In genomic region chr3:123621510-123622189, GRCh38 we compare ENCODE assay signal across 20 cellular contexts. TPM values are rescaled to one million over a fixed set of nuclear protein-coding genes. Genes with fewer than 3 reads are reported as not detected.
DNase-seq lines count a peak whose midpoint lies in the region; ATAC-seq and TF ChIP-seq lines count a peak whose summit lies in the region.
"Had no signal": no experiment of that assay in that cellular context is flagged by ENCODE, and none has a peak within 500 bp of the region (broad histone marks: within the 10 kb centered on the region; RNA-seq: fewer than 3 reads in every experiment).

No MANE protein-coding gene starts in this region.

- H3K27ac Mint-ChIP-seq in chondrocyte (ENCODE audit: unreplicated experiment), result peak overlapping the region; percentile 78
- H3K27ac Mint-ChIP-seq in activated naive CD4-positive, alpha-beta T cell treated with anti-CD3 and anti-CD28 coated beads for 36 hours, result no peak overlapping the region
- H3K27ac Mint-ChIP-seq: activated naive CD8-positive, alpha-beta T cell; CD8-positive, alpha-beta T cell; natural killer cell; progenitor cell of endocrine pancreas had no signal

- H3K36me3 ChIP-seq in IMR-90 (ENCODE audit: control insufficient read depth, insufficient read depth, low read length) (peaks cover 63% of the 10 kb centered on the region), mesenchymal stem cell (ENCODE audit: control insufficient read depth in 1 of 2, insufficient read depth in 2 of 2, low read depth in 1 of 2, low read length in 2 of 2) (peaks cover 55 to 62% of the 10 kb centered on the region in 2 experiments), neuronal stem cell (replicated peaks in 1 of 2; ENCODE audit: control insufficient read depth in 2 of 2, insufficient read depth in 2 of 2, low read length in 2 of 2) (peaks cover 23 to 39% of the 10 kb centered on the region in 2 donors), colonic mucosa (no peaks in the 10 kb centered on the region)

- no peaks in the 10 kb centered on the region for H3K9me3 ChIP-seq in IMR-90 (ENCODE audit: control insufficient read depth, insufficient read depth, low read length)
- H3K9me3 ChIP-seq in mesenchymal stem cell (ENCODE audit: control insufficient read depth, low read length), result no peaks in the 10 kb centered on the region
- peaks cover 0 to 2% of the 10 kb centered on the region in 2 donors for H3K9me3 ChIP-seq in neuronal stem cell (replicated peaks in 1 of 2; ENCODE audit: control insufficient read depth in 2 of 2, insufficient read depth in 1 of 2, low read depth in 1 of 2, low read length in 2 of 2)
- H3K9me3 ChIP-seq in colonic mucosa, result no peaks in the 10 kb centered on the region
- H3K9me3 ChIP-seq: spleen had no signal

- no peak overlapping the region for H3K4me3 Mint-ChIP-seq in chondrocyte (ENCODE audit: unreplicated experiment)
- no peak overlapping the region for H3K4me3 Mint-ChIP-seq in activated naive CD4-positive, alpha-beta T cell treated with anti-CD3 and anti-CD28 coated beads for 36 hours
- H3K4me3 Mint-ChIP-seq: activated naive CD8-positive, alpha-beta T cell; CD8-positive, alpha-beta T cell; natural killer cell had no signal

- BruUV-seq in IMR-90 (replicated peaks; lab: Mats Ljungman, UMichigan), result no TSS peak

- H3K27ac ChIP-seq in IMR-90 (ENCODE audit: insufficient read depth, low read length) (peak overlapping the region; percentile 76), mesenchymal stem cell (ENCODE audit: low read length, poor library complexity, severe bottlenecking) (no peak overlapping the region), substantia nigra (ENCODE audit: low read depth, low read length, poor library complexity, severe bottlenecking) (peak overlapping the region; percentile 96), neuronal stem cell (replicated peaks; ENCODE audit: low read length) (no peak overlapping the region), colonic mucosa (no peak overlapping the region)
- H3K27ac ChIP-seq: GM23248 had no signal

- POLR2A ChIA-PET in IMR-90 (lab: Charles Lee; ENCODE audit: unreplicated experiment), result no interaction called here

- H3K4me1 ChIP-seq in IMR-90 (ENCODE audit: control insufficient read depth, insufficient read depth, low read length) (peaks cover 42% of the 10 kb centered on the region), mesenchymal stem cell (ENCODE audit: control insufficient read depth, insufficient read depth, low read depth, low read length) (peaks cover 17% of the 10 kb centered on the region), neuronal stem cell (ENCODE audit: control insufficient read depth in 2 of 2, insufficient read depth in 1 of 2, low read depth in 1 of 2, low read length in 2 of 2) (peaks cover 0 to 11% of the 10 kb centered on the region in 2 donors), colonic mucosa (no peaks in the 10 kb centered on the region)

- H3K4me3 ChIP-seq in IMR-90 (ENCODE audit: insufficient read depth, low read depth, low read length), result no peak overlapping the region
- H3K4me3 ChIP-seq in mesenchymal stem cell (ENCODE audit: insufficient read depth in 1 of 2, low read depth in 1 of 2, low read length in 2 of 2), result no peak overlapping the region
- peak overlapping the region in 1 of 2 donors; percentile 6 for H3K4me3 ChIP-seq in neuronal stem cell (ENCODE audit: low read length in 2 of 2)
- H3K4me3 ChIP-seq in colonic mucosa, result no peak overlapping the region
- H3K4me3 ChIP-seq: GM23248, lung, spleen had no signal

- H2BK12ac ChIP-seq in mesenchymal stem cell (ENCODE audit: low read length in 2 of 2) (peak overlapping the region; percentile 8 to 18), neuronal stem cell (ENCODE audit: low read length) (no peak overlapping the region)

- in situ Hi-C loops in IMR-90 (cut with MboI; ENCODE audit: low sequenced_read_pairs), result no loop called here

- peak overlapping the region; percentile 86 for H3K4ac ChIP-seq in IMR-90 (ENCODE audit: low read depth, low read length)
- H3K4ac ChIP-seq in mesenchymal stem cell (ENCODE audit: low read depth in 1 of 2, low read length in 2 of 2), result peak overlapping the region in 1 of 2 experiments; percentile 3
- H3K4ac ChIP-seq in neuronal stem cell (ENCODE audit: low read length), result no peak overlapping the region

- peak overlapping the region; percentile 79; the same call in 2 of the 3 replicates for H2BK15ac ChIP-seq in IMR-90 (ENCODE audit: low read depth, low read length)
- H2BK15ac ChIP-seq in mesenchymal stem cell (ENCODE audit: low read depth, poor library complexity, severe bottlenecking), result peak overlapping the region; percentile 63
- no peak overlapping the region for H2BK15ac ChIP-seq in neuronal stem cell (ENCODE audit: low read length)

- dilution Hi-C loops in IMR-90 (cut with HindIII; ENCODE audit: low sequenced_read_pairs, unreplicated experiment), result no loop called here

- H3K9me1 ChIP-seq in IMR-90 (ENCODE audit: insufficient read depth, low read length), result peaks cover 29% of the 10 kb centered on the region

- peaks cover 23 to 67% of the 10 kb centered on the region in 2 experiments; a peak in 3 of 4 replicates for H3K79me1 ChIP-seq in IMR-90 (ENCODE audit: low read depth in 1 of 2, low read length in 2 of 2)
- peaks cover 31% of the 10 kb centered on the region for H3K79me1 ChIP-seq in mesenchymal stem cell (replicated peaks; ENCODE audit: low read length, poor library complexity, severe bottlenecking)
- H3K79me1 ChIP-seq in neuronal stem cell (ENCODE audit: low read depth, low read length), result no peaks in the 10 kb centered on the region

- H3K14ac ChIP-seq in IMR-90 (replicated peaks; ENCODE audit: low read depth, low read length) (peak overlapping the region; percentile 93), mesenchymal stem cell (ENCODE audit: low read length in 2 of 2) (peak overlapping the region in 1 of 2 experiments; percentile 37), neuronal stem cell (ENCODE audit: low read length) (no peak overlapping the region)

- H3K56ac ChIP-seq in IMR-90 (ENCODE audit: extremely low read depth, insufficient read depth, low read length), result 0 out of 2 replicates have a peak overlapping the region, but pooled peaks have one; percentile 40

- H4K8ac ChIP-seq in IMR-90 (ENCODE audit: low read depth in 2 of 2, low read length in 2 of 2), result peak overlapping the region; percentile 8 to 83
- H4K8ac ChIP-seq in mesenchymal stem cell (ENCODE audit: low read length), result peak overlapping the region; percentile 64
- no peak overlapping the region for H4K8ac ChIP-seq in neuronal stem cell (ENCODE audit: low read depth, low read length)

- WGBS in IMR-90 (ENCODE audit: extremely low coverage in 2 of 2, insufficient read length in 1 of 2), 2 experiments, result 87% methylated on average over 3 of the region's 11 CpGs; no CpG with 5 or more reads in 1 of the 2 experiments
- WGBS in mesenchymal stem cell, result 98% methylated on average over 11 of the region's 11 CpGs
- WGBS in neuronal stem cell (ENCODE audit: extremely low coverage in 2 of 2, insufficient read length in 2 of 2, insufficient replicate concordance in 1 of 2), 2 donors, result no CpG with 5 or more reads among the region's 11 CpGs

- H2AFZ ChIP-seq in IMR-90 (replicated peaks; ENCODE audit: low read length, poor library complexity) (no peak overlapping the region), mesenchymal stem cell (ENCODE audit: low read depth, low read length) (no peak overlapping the region), neuronal stem cell (ENCODE audit: low read length) (no peak overlapping the region)
- H2AFZ ChIP-seq: GM23248 had no signal

- H2AK5ac ChIP-seq in IMR-90 (ENCODE audit: low read depth, low read length) (peak overlapping the region; percentile 90), mesenchymal stem cell (ENCODE audit: low read length, severe bottlenecking) (no peak overlapping the region), neuronal stem cell (ENCODE audit: low read depth, low read length) (no peak overlapping the region)

- TF ChIP-seq RAD21 in IMR-90 (IDR thresholded peaks at IDR 0.05; ENCODE audit: low read length), result no peak

- peak overlapping the region; percentile 18 for H3K9ac ChIP-seq in IMR-90 (ENCODE audit: low read depth, low read length)
- H3K9ac ChIP-seq in mesenchymal stem cell (ENCODE audit: low read length), result no peak overlapping the region
- H3K9ac ChIP-seq in neuronal stem cell (ENCODE audit: low read depth, low read length, poor library complexity), result no peak overlapping the region
- no peak overlapping the region for H3K9ac ChIP-seq in colonic mucosa (ENCODE audit: low read depth in 2 of 2, low read length in 2 of 2)
- H3K9ac ChIP-seq: GM23248 had no signal

- peaks cover 31% of the 10 kb centered on the region for H4K20me1 ChIP-seq in IMR-90 (ENCODE audit: insufficient read depth, low read length)

- peak overlapping the region; percentile 33 for H4K5ac ChIP-seq in IMR-90 (ENCODE audit: low read depth, low read length)

- H3K4me1 Mint-ChIP-seq in chondrocyte (ENCODE audit: low read depth), result peaks cover 84% of the 10 kb centered on the region
- no peaks in the 10 kb centered on the region for H3K4me1 Mint-ChIP-seq in activated naive CD4-positive, alpha-beta T cell treated with anti-CD3 and anti-CD28 coated beads for 36 hours (ENCODE audit: low read depth)
- H3K4me1 Mint-ChIP-seq: natural killer cell had no signal

- H3K36me3 Mint-ChIP-seq in chondrocyte (ENCODE audit: low read depth), result peaks cover 45% of the 10 kb centered on the region
- H3K36me3 Mint-ChIP-seq in activated naive CD4-positive, alpha-beta T cell treated with anti-CD3 and anti-CD28 coated beads for 36 hours (ENCODE audit: low read depth), result no peaks in the 10 kb centered on the region
- H3K36me3 Mint-ChIP-seq: activated naive CD8-positive, alpha-beta T cell; CD8-positive, alpha-beta T cell; natural killer cell had no signal

- H4K91ac ChIP-seq in IMR-90 (ENCODE audit: insufficient read depth, low read depth, low read length) (peak overlapping the region; percentile 89), mesenchymal stem cell (ENCODE audit: low read length) (peak overlapping the region; percentile 76), neuronal stem cell (ENCODE audit: low read depth, low read length, poor library complexity) (no peak overlapping the region)

- H2AK9ac ChIP-seq in IMR-90 (replicated peaks; ENCODE audit: low read depth, low read length, poor library complexity), result peak overlapping the region; percentile 35

- peak overlapping the region; percentile 92 for H2BK120ac ChIP-seq in IMR-90 (ENCODE audit: low read depth, low read length)
- peak overlapping the region; percentile 29 for H2BK120ac ChIP-seq in mesenchymal stem cell (ENCODE audit: low read depth, low read length)
- H2BK120ac ChIP-seq in neuronal stem cell (ENCODE audit: low read depth, low read length), result no peak overlapping the region

- H3K18ac ChIP-seq in IMR-90 (ENCODE audit: low read depth, low read length), result peak overlapping the region; percentile 4
- peak overlapping the region; percentile 7 to 25 for H3K18ac ChIP-seq in mesenchymal stem cell (ENCODE audit: low read depth in 1 of 2, low read length in 2 of 2)
- no peak overlapping the region for H3K18ac ChIP-seq in neuronal stem cell (ENCODE audit: low read length)

- H3K4me2 ChIP-seq in IMR-90 (ENCODE audit: low read depth, low read length) (no peak overlapping the region), mesenchymal stem cell (ENCODE audit: low read length, poor library complexity, severe bottlenecking) (no peak overlapping the region), neuronal stem cell (ENCODE audit: insufficient read depth, low read length, poor library complexity, severe bottlenecking) (no peak overlapping the region)

- no peak for ATAC-seq in IMR-90 (ENCODE audit: low read depth)
- ATAC-seq: CD8-positive, alpha-beta T cell; natural killer cell had no signal

- no peaks in the 10 kb centered on the region for H3K9me3 Mint-ChIP-seq in chondrocyte (ENCODE audit: low read depth)
- no peaks in the 10 kb centered on the region for H3K9me3 Mint-ChIP-seq in activated naive CD4-positive, alpha-beta T cell treated with anti-CD3 and anti-CD28 coated beads for 36 hours
- H3K9me3 Mint-ChIP-seq: CD8-positive, alpha-beta T cell; natural killer cell had no signal

- no peak for TF ChIP-seq CTCF in IMR-90 (conservative IDR thresholded peaks at IDR 0.05; ENCODE audit: low read depth, low read length)
- no peak for TF ChIP-seq CTCF in chondrocyte (IDR thresholded peaks at IDR 0.05)
- TF ChIP-seq CTCF in colonic mucosa (IDR thresholded peaks at IDR 0.05), result no peak

- peak overlapping the region; percentile 63 for H3K23ac ChIP-seq in IMR-90 (ENCODE audit: low read depth, low read length)
- H3K23ac ChIP-seq in mesenchymal stem cell (ENCODE audit: low read length in 2 of 2), result no peak overlapping the region
- H3K23ac ChIP-seq in neuronal stem cell (ENCODE audit: low read depth, low read length, poor library complexity), result no peak overlapping the region

- H2BK5ac ChIP-seq in IMR-90 (ENCODE audit: low read depth, low read length, poor library complexity, severe bottlenecking), result peak overlapping the region; percentile 71
- H2BK5ac ChIP-seq in mesenchymal stem cell (ENCODE audit: low read depth, low read length, poor library complexity, severe bottlenecking), result no peak overlapping the region
- no peak overlapping the region for H2BK5ac ChIP-seq in neuronal stem cell (ENCODE audit: low read length)

- TF ChIP-seq POLR2A in IMR-90 (IDR thresholded peaks at IDR 0.05; ENCODE audit: low read depth, low read length), result no peak

- no peak for DNase-seq in IMR-90
- DNase-seq in chondrocyte (ENCODE audit: low spot score), result no peak
- no peak for DNase-seq in mesenchymal stem cell
- DNase-seq in substantia nigra (lab: John Stamatoyannopoulos, UW), result no peak
- DNase-seq in GDM1 (lab: John Stamatoyannopoulos, UW), result no peak
- no peak for DNase-seq in neuronal stem cell (ENCODE audit: low spot score)
- DNase-seq in colonic mucosa, result no peak
- no peak for DNase-seq in activated naive CD4-positive, alpha-beta T cell treated with anti-CD3 and anti-CD28 coated beads for 36 hours
- DNase-seq: activated T-cell treated with anti-CD3 and anti-CD28 coated beads, Interleukin-2, amount 50 U/mL, for 1 hour; CD8-positive, alpha-beta T cell; DND-41; GM23248; natural killer cell; NK-92 treated with Interleukin-12 subunit alpha and Interleukin-12 subunit beta, amount 100 ng/mL, for 24 hours; RPMI8226; spleen; SW 1271 had no signal

- H3K27me3 ChIP-seq in IMR-90 (ENCODE audit: control insufficient read depth, insufficient read depth, low read length) (no peaks in the 10 kb centered on the region), mesenchymal stem cell (ENCODE audit: control insufficient read depth in 1 of 2, insufficient read depth in 1 of 2, low read length in 2 of 2) (no peaks in the 10 kb centered on the region), neuronal stem cell (ENCODE audit: control insufficient read depth in 3 of 3, insufficient read depth in 3 of 3, low read depth in 1 of 3, low read length in 3 of 3) (no peaks in the 10 kb centered on the region), colonic mucosa (no peaks in the 10 kb centered on the region)
- H3K27me3 ChIP-seq: spleen had no signal

- H2BK20ac ChIP-seq in IMR-90 (ENCODE audit: low read depth, low read length), result peak overlapping the region; percentile 78

- intact Hi-C loops in IMR-90 (cut with micrococcal nuclease) (no loop called here), colonic mucosa (cut with DNase I) (no loop called here)
- intact Hi-C loops in activated naive CD4-positive, alpha-beta T cell treated with anti-CD3 and anti-CD28 coated beads for 36 hours (cut with micrococcal nuclease), result no loop called here

- H3K27me3 Mint-ChIP-seq in chondrocyte (ENCODE audit: low read depth), result no peaks in the 10 kb centered on the region
- H3K27me3 Mint-ChIP-seq in activated naive CD4-positive, alpha-beta T cell treated with anti-CD3 and anti-CD28 coated beads for 36 hours (ENCODE audit: low read depth), result no peaks in the 10 kb centered on the region
- H3K27me3 Mint-ChIP-seq: activated naive CD8-positive, alpha-beta T cell; progenitor cell of endocrine pancreas had no signal

- CTCF ChIA-PET in IMR-90 (lab: Yijun Ruan, JAX), result no interaction called here
- CTCF ChIA-PET in activated naive CD4-positive, alpha-beta T cell treated with anti-CD3 and anti-CD28 coated beads for 36 hours (lab: Charles Lee), result interaction anchor here (1.6 kb wide), 1 partner anchor 31 kb away, joined by 5 read pairs; no protein-coding TSS in a partner anchor

RNA-seq across cellular contexts. Expression of gene HACD2, which starts 36.8 kb away (rescaled TPM):
- total RNA-seq in IMR-90 (2012; rRNA removed) (22.6 and 35.8 TPM in 2 replicates), chondrocyte (78.4 to 106 TPM (median 79.0 TPM) in 3 replicates), colonic mucosa (10 to 100 TPM; 60.3 to 61.2 TPM)
- 18.6 and 21.5 TPM in 2 replicates for polyA plus RNA-seq in IMR-90 (2012; rRNA removed)
- 4.9 TPM in 2 replicates for polyA plus RNA-seq in IMR-90 (2012; cell fraction: cytosol; rRNA removed)
- polyA plus RNA-seq in IMR-90 (2012; cell fraction: nucleus; rRNA removed; ENCODE audit: low replicate concordance), result 3.4 and 15.4 TPM in 2 replicates
- polyA plus RNA-seq in mesenchymal stem cell (2013, experiment 1 of 2), result 13.5 TPM
- polyA plus RNA-seq in mesenchymal stem cell (2013, experiment 2 of 2), result 14.5 TPM
- polyA plus RNA-seq in neuronal stem cell (2013, experiment 1 of 2), result 15.9 TPM
- 15.7 TPM for polyA plus RNA-seq in neuronal stem cell (2013, experiment 2 of 2)
- 10 to 100 TPM; 25.9 TPM for total RNA-seq in activated naive CD4-positive, alpha-beta T cell treated with anti-CD3 and anti-CD28 coated beads for 36 hours

Comparison
In these comparisons a context has a peak if more than half of its experiments do, and no peak if none do; other contexts are left out.
1. H3K27ac ChIP-seq: peak in IMR-90 (single experiment) and substantia nigra (single experiment); none in mesenchymal stem cell (single experiment), neuronal stem cell (single experiment) and colonic mucosa (single experiment).